14 cellular contexts compared by ENCODE assay signal in the genomic region with DNA sequence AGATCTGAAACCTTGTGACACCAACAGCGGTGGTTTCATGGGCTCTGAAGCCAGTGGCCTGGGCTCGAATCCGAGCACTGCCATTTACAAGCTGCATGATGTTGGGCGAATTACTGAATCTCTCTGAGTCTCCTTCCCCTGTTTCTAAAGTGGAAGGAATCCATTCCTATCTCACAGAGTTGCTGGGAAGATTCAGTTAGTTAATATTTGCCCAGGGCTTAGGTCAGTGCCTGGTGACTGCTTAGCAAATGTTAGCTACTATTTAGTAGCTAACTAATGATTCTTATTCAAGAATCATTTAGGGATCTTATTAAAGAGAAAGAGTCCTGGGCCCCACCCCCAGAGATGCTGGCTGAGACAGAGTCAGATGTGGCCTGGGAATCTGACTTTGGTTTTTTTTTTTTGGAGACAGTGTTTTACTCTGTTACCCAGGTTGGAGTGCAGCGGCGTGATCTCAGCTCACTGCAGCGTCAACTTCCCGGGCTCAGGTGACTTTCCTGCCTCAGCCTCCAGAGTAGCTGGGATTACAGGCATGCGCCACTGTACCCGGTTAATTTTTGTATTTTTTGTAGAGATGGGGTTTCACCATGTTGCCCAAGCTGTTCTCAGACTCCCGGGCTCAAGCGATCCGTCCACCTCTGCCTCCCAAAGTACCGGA. TPM values are rescaled to one million over a fixed set of nuclear protein-coding genes. Genes with fewer than 3 reads are reported as not detected.
A peak's percentile ranks its signal among the peaks of the same experiment; 100 is the strongest.
DNase-seq lines count a peak whose midpoint lies in the region; ATAC-seq and TF ChIP-seq lines count a peak whose summit lies in the region.
"Had no signal": no experiment of that assay in that cellular context is flagged by ENCODE, and none has a peak within 500 bp of the region (broad histone marks: within the 10 kb centered on the region; RNA-seq: fewer than 3 reads in every experiment).

No MANE protein-coding gene starts in this region.

- no peaks in the 10 kb centered on the region for H3K27me3 ChIP-seq in Caco-2 (replicated peaks; ENCODE audit: control insufficient read depth, insufficient read depth, low read length)
- no peaks in the 10 kb centered on the region for H3K27me3 ChIP-seq in MM.1S (replicated peaks; ENCODE audit: insufficient read depth, low read length)
- H3K27me3 ChIP-seq: BLaER1 treated with 17β-estradiol and CSF1 and Interleukin-3, amounts not matched to agents 10 nM and 100 nM had no signal

- no peak overlapping the region for H3K27ac ChIP-seq in MM.1S (ENCODE audit: low read length)
- H3K27ac ChIP-seq: BLaER1 treated with 17β-estradiol and CSF1 and Interleukin-3, amounts not matched to agents 10 nM and 100 nM had no signal

- DNase-seq in Caco-2 (peak in 1 of 2 experiments; percentile 15), epithelial cell of proximal tubule (ENCODE audit: low read depth) (peak; percentile 29), left lobe of liver (ENCODE audit: low spot score) (no peak), progenitor cell of endocrine pancreas (ENCODE audit: low spot score, unreplicated experiment) (no peak), NCI-H2227 (lab: John Stamatoyannopoulos, UW; ENCODE audit: unreplicated experiment) (no peak), MM.1S (no peak), anterior cingulate cortex (lab: John Stamatoyannopoulos, UW) (no peak)
- DNase-seq: CD4-positive, CD25-positive, alpha-beta regulatory T cell; GF-D8; HCEC 1CT; HFFc6; IMR-90; KBM-7 had no signal

- no TSS peak for BruUV-seq in Caco-2 (replicated peaks; lab: Mats Ljungman, UMichigan)

- H3K9me2 ChIP-seq in MM.1S (replicated peaks; ENCODE audit: insufficient read depth, low read length): no peaks in the 10 kb centered on the region

- peaks cover 10% of the 10 kb centered on the region for H3K4me1 ChIP-seq in Caco-2
- no peaks in the 10 kb centered on the region for H3K4me1 ChIP-seq in MM.1S (ENCODE audit: low read length)
- H3K4me1 ChIP-seq: BLaER1 treated with 17β-estradiol and CSF1 and Interleukin-3, amounts not matched to agents 10 nM and 100 nM had no signal

- H3K9ac ChIP-seq in MM.1S (ENCODE audit: low read length): no peak overlapping the region
- H3K9ac ChIP-seq: BLaER1 treated with 17β-estradiol and CSF1 and Interleukin-3, amounts not matched to agents 10 nM and 100 nM had no signal

- peaks cover 20% of the 10 kb centered on the region for H3K4me1 Mint-ChIP-seq in Caco-2 (ENCODE audit: low read depth, unreplicated experiment)
- peaks cover 19% of the 10 kb centered on the region for H3K4me1 Mint-ChIP-seq in progenitor cell of endocrine pancreas (ENCODE audit: low read depth)
- H3K4me1 Mint-ChIP-seq: CD4-positive, CD25-positive, alpha-beta regulatory T cell had no signal

- POLR2A ChIA-PET in Caco-2 (lab: Charles Lee): interaction anchor here (0.7 kb wide), 1 partner anchor 207 kb away, joined by 3 read pairs; no protein-coding TSS in a partner anchor

- CTCF ChIA-PET in Caco-2 (lab: Charles Lee): interaction anchor here (0.6 to 1.3 kb wide), 7 partner anchors 20 to 542 kb away, joined by 3 to 5 read pairs (median 4); no protein-coding TSS in a partner anchor

- no peaks in the 10 kb centered on the region for H3K79me2 ChIP-seq in MM.1S (ENCODE audit: low read length)

- H3K36me3 Mint-ChIP-seq in Caco-2 (ENCODE audit: insufficient read depth, unreplicated experiment): peaks cover 11% of the 10 kb centered on the region
- H3K36me3 Mint-ChIP-seq in progenitor cell of endocrine pancreas (ENCODE audit: insufficient read depth): no peaks in the 10 kb centered on the region
- H3K36me3 Mint-ChIP-seq: CD4-positive, CD25-positive, alpha-beta regulatory T cell had no signal

- peak; percentile 81 for ATAC-seq in left lobe of liver

- H3K9me3 ChIP-seq in Caco-2 (peaks cover 6% of the 10 kb centered on the region), MM.1S (replicated peaks; ENCODE audit: insufficient read depth, low read length) (no peaks in the 10 kb centered on the region)

- H3K9me3 Mint-ChIP-seq in Caco-2 (ENCODE audit: unreplicated experiment): peaks cover 12% of the 10 kb centered on the region
- H3K9me3 Mint-ChIP-seq in progenitor cell of endocrine pancreas (ENCODE audit: low read depth): peaks cover 7% of the 10 kb centered on the region

- intact Hi-C loops in Caco-2 (cut with micrococcal nuclease; ENCODE audit: unreplicated experiment): no loop called here

- H3K4me3 ChIP-seq in Caco-2 (ENCODE audit: low read depth, low read length) (no peak overlapping the region), epithelial cell of proximal tubule (ENCODE audit: low read depth, low read length) (no peak overlapping the region), MM.1S (ENCODE audit: low read length) (no peak overlapping the region)
- H3K4me3 ChIP-seq: BLaER1 treated with 17β-estradiol and CSF1 and Interleukin-3, amounts not matched to agents 10 nM and 100 nM had no signal

- H3F3A ChIP-seq in MM.1S (ENCODE audit: insufficient read depth, low read length): no peaks in the 10 kb centered on the region

- no peaks in the 10 kb centered on the region for H3K27me3 Mint-ChIP-seq in Caco-2 (ENCODE audit: insufficient read depth, unreplicated experiment)
- peaks cover 3% of the 10 kb centered on the region for H3K27me3 Mint-ChIP-seq in progenitor cell of endocrine pancreas

- H3K4me2 ChIP-seq in MM.1S (ENCODE audit: low read depth, low read length): no peak overlapping the region
- H3K4me2 ChIP-seq: BLaER1 treated with 17β-estradiol and CSF1 and Interleukin-3, amounts not matched to agents 10 nM and 100 nM had no signal

- no peak overlapping the region for H2AFZ ChIP-seq in MM.1S (ENCODE audit: low read length)

- H3K27ac Mint-ChIP-seq in Caco-2 (ENCODE audit: unreplicated experiment) (peak overlapping the region; percentile 32), progenitor cell of endocrine pancreas (peak overlapping the region; percentile 65)
- H3K27ac Mint-ChIP-seq: CD4-positive, CD25-positive, alpha-beta regulatory T cell; HFFc6 had no signal

- H3K4me3 Mint-ChIP-seq in Caco-2 (ENCODE audit: unreplicated experiment) (no peak overlapping the region), progenitor cell of endocrine pancreas (ENCODE audit: low read depth) (no peak overlapping the region)
- H3K4me3 Mint-ChIP-seq: CD4-positive, CD25-positive, alpha-beta regulatory T cell; HFFc6 had no signal

- no peaks in the 10 kb centered on the region for H4K20me1 ChIP-seq in MM.1S (ENCODE audit: insufficient read depth, low read length)
- H4K20me1 ChIP-seq: BLaER1 treated with 17β-estradiol and CSF1 and Interleukin-3, amounts not matched to agents 10 nM and 100 nM had no signal

- no peaks in the 10 kb centered on the region for H3K36me3 ChIP-seq in Caco-2 (ENCODE audit: control insufficient read depth, insufficient read depth, low read length)
- no peaks in the 10 kb centered on the region for H3K36me3 ChIP-seq in MM.1S (replicated peaks; ENCODE audit: insufficient read depth, low read length)
- H3K36me3 ChIP-seq: BLaER1 treated with 17β-estradiol and CSF1 and Interleukin-3, amounts not matched to agents 10 nM and 100 nM had no signal

- TF ChIP-seq CTCF in Caco-2 (IDR thresholded peaks at IDR 0.05; ENCODE audit: insufficient read depth in 1 of 2, low read depth in 1 of 2, low read length in 1 of 2, severe bottlenecking in 1 of 2, unreplicated experiment in 1 of 2) (no peak), epithelial cell of proximal tubule (conservative IDR thresholded peaks at IDR 0.05; ENCODE audit: low read depth, low read length) (no peak), progenitor cell of endocrine pancreas (IDR thresholded peaks at IDR 0.05; ENCODE audit: unreplicated experiment) (no peak), MM.1S (IDR thresholded peaks at IDR 0.05; ENCODE audit: low read length) (no peak)

RNA-seq across cellular contexts. Expression of gene RAI1, which starts 33.6 kb away (rescaled TPM):
- 44.3 and 46.7 TPM in 2 replicates for total RNA-seq in Caco-2 (2022)
- total RNA-seq in epithelial cell of proximal tubule: 13.7 and 22.7 TPM in 2 replicates
- 7.8 TPM for total RNA-seq in left lobe of liver
- 69.0 and 75.0 TPM in 2 replicates for total RNA-seq in progenitor cell of endocrine pancreas

RNA-seq across cellular contexts. Expression of gene PEMT, which starts 56.1 kb away (rescaled TPM):
- total RNA-seq in Caco-2 (2022) (29.5 and 32.1 TPM in 2 replicates), epithelial cell of proximal tubule (48.3 and 135 TPM in 2 replicates), left lobe of liver (180 TPM), progenitor cell of endocrine pancreas (61.3 and 67.0 TPM in 2 replicates)
